In genomic region chr19:4186087-4186993, GRCh38 we compare ENCODE assay signal across 8 cellular contexts. TPM values are rescaled to one million over a fixed set of nuclear protein-coding genes. Genes with fewer than 3 reads are reported as not detected.
DNase-seq lines count a peak whose midpoint lies in the region; ATAC-seq and TF ChIP-seq lines count a peak whose summit lies in the region.

No MANE protein-coding gene starts in this region.

- peak overlapping the region; percentile 43; the same call in 1 of the 2 replicates for H3K9ac ChIP-seq in GM23248

- no peak overlapping the region for H3K4me3 Mint-ChIP-seq in activated CD4-positive, alpha-beta T cell treated with anti-CD3 and anti-CD28 coated beads, Interleukin-2, amount 10 ng/mL, durations not matched to agents 7 days and 5 days

- TF ChIP-seq CTCF in AG04449 (IDR thresholded peaks at IDR 0.05; ENCODE audit: insufficient read depth, low read length, missing control alignments), result peak; percentile 85

- H2AFZ ChIP-seq in GM23248, result peak overlapping the region; percentile 75; the same call in 1 of the 2 replicates

- H3K9me3 Mint-ChIP-seq in activated CD4-positive, alpha-beta T cell treated with anti-CD3 and anti-CD28 coated beads, Interleukin-2, amount 10 ng/mL, durations not matched to agents 7 days and 5 days, result no peaks in the 10 kb centered on the region

- DNase-seq in AG04449 (ENCODE audit: low read depth, low spot score) (no peak), GM23248 (peak; percentile 70), NCI-H526 (lab: John Stamatoyannopoulos, UW) (peak; percentile 34 to 76), dermis blood vessel endothelial cell (peak; percentile 83), medulla oblongata (ENCODE audit: extremely low spot score) (peak; percentile 63)
- peak; percentile 88 for DNase-seq in activated CD4-positive, alpha-beta T cell treated with anti-CD3 and anti-CD28 coated beads, Interleukin-2, amount 10 ng/mL, durations not matched to agents 7 days and 5 days
- DNase-seq in stimulated activated CD8-positive, alpha-beta memory T cell treated with anti-CD3 and anti-CD28 coated beads, Interleukin-15, amount 100 ng/mL, for 24 hours (ENCODE audit: low read depth), result peak; percentile 62

- no peak for ATAC-seq in HG02759 (IDR thresholded peaks at IDR 0.05; ENCODE audit: unreplicated experiment)

- peaks cover 9% of the 10 kb centered on the region for H3K79me2 ChIP-seq in GM23248 (ENCODE audit: insufficient read depth)

- H3K4me1 ChIP-seq in GM23248 (ENCODE audit: insufficient read depth), result peaks cover 3% of the 10 kb centered on the region; the same call in 1 of the 2 replicates

- no peak overlapping the region for H3K27ac Mint-ChIP-seq in activated CD4-positive, alpha-beta T cell treated with anti-CD3 and anti-CD28 coated beads, Interleukin-2, amount 10 ng/mL, durations not matched to agents 7 days and 5 days

- H4K20me1 ChIP-seq in GM23248 (ENCODE audit: insufficient read depth), result no peaks in the 10 kb centered on the region

- no peak overlapping the region for H3K27ac ChIP-seq in GM23248

- no peaks in the 10 kb centered on the region for H3K36me3 ChIP-seq in GM23248 (ENCODE audit: low read depth)

- H3K4me1 Mint-ChIP-seq in activated CD4-positive, alpha-beta T cell treated with anti-CD3 and anti-CD28 coated beads, Interleukin-2, amount 10 ng/mL, durations not matched to agents 7 days and 5 days, result peaks cover 20% of the 10 kb centered on the region

- no peaks in the 10 kb centered on the region for H3K9me3 ChIP-seq in GM23248 (ENCODE audit: low read depth)

- 31 to 37% methylated on average over 21 to 22 of the region's 22 CpGs for WGBS in GM23248 (ENCODE audit: low coverage in 1 of 2, low lambda C conversion rate in 2 of 2, missing lambda C conversion rate in 2 of 2), 2 experiments

- H3K9me2 ChIP-seq in GM23248 (ENCODE audit: insufficient read depth), result no peaks in the 10 kb centered on the region

- H3K4me2 ChIP-seq in GM23248 (ENCODE audit: unreplicated experiment), result no peak overlapping the region

- in situ Hi-C loops in GM23248 (cut with MboI), result no loop called here

- H3F3A ChIP-seq in GM23248 (ENCODE audit: insufficient read depth), result no peaks in the 10 kb centered on the region

- H3K4me3 ChIP-seq in AG04449 (ENCODE audit: low read depth, low read length) (no peak overlapping the region), GM23248 (no peak overlapping the region)

- POLR2A ChIA-PET in AG04449 (lab: Yijun Ruan, JAX), result no interaction called here
- POLR2A ChIA-PET in activated CD4-positive, alpha-beta T cell treated with anti-CD3 and anti-CD28 coated beads, Interleukin-2, amount 10 ng/mL, durations not matched to agents 7 days and 5 days (lab: Charles Lee), result no interaction called here

- H3K36me3 Mint-ChIP-seq in activated CD4-positive, alpha-beta T cell treated with anti-CD3 and anti-CD28 coated beads, Interleukin-2, amount 10 ng/mL, durations not matched to agents 7 days and 5 days (ENCODE audit: low read depth), result peaks cover 4% of the 10 kb centered on the region

- CTCF ChIA-PET in AG04449 (lab: Yijun Ruan, JAX), result interaction anchor here (1.0 to 5.0 kb wide), 9 partner anchors 9 to 201 kb away, joined by 3 to 37 read pairs (median 4); no protein-coding TSS in a partner anchor
- CTCF ChIA-PET in activated CD4-positive, alpha-beta T cell treated with anti-CD3 and anti-CD28 coated beads, Interleukin-2, amount 10 ng/mL, durations not matched to agents 7 days and 5 days (lab: Charles Lee), result interaction anchor here (0.7 to 1.2 kb wide), 5 partner anchors 10 to 190 kb away, joined by 3 read pairs; no protein-coding TSS in a partner anchor

- no peaks in the 10 kb centered on the region for H3K27me3 ChIP-seq in GM23248 (replicated peaks; ENCODE audit: insufficient read depth)

- no peaks in the 10 kb centered on the region for H3K27me3 Mint-ChIP-seq in activated CD4-positive, alpha-beta T cell treated with anti-CD3 and anti-CD28 coated beads, Interleukin-2, amount 10 ng/mL, durations not matched to agents 7 days and 5 days

RNA-seq across cellular contexts. Expression of gene ANKRD24, which starts 3.9 kb away (rescaled TPM):
- total RNA-seq in GM23248 (2014; rRNA removed; shearing (Covaris generic)), result 0.54 and 3.3 TPM in 2 replicates
- polyA plus RNA-seq in GM23248 (2016; fragmentation: Nextera tagmentation; extraction: Ambion mirVana), result 0.14 and 0.46 TPM in 2 replicates
- total RNA-seq in activated CD4-positive, alpha-beta T cell treated with anti-CD3 and anti-CD28 coated beads, Interleukin-2, amount 10 ng/mL, durations not matched to agents 7 days and 5 days, result under 1 TPM; 0.60 to 0.72 TPM
- total RNA-seq in dermis blood vessel endothelial cell, result 0.42 and 0.68 TPM in 2 replicates

RNA-seq across cellular contexts. Expression of gene SIRT6, which starts 4.0 kb away (rescaled TPM):
- total RNA-seq in GM23248 (2014; rRNA removed; shearing (Covaris generic)), result 12.0 and 14.4 TPM in 2 replicates
- 19.6 and 20.0 TPM in 2 replicates for polyA plus RNA-seq in GM23248 (2016; fragmentation: Nextera tagmentation; extraction: Ambion mirVana)
- 10 to 100 TPM; 31.3 to 35.2 TPM for total RNA-seq in activated CD4-positive, alpha-beta T cell treated with anti-CD3 and anti-CD28 coated beads, Interleukin-2, amount 10 ng/mL, durations not matched to agents 7 days and 5 days
- 14.0 and 23.1 TPM in 2 replicates for total RNA-seq in dermis blood vessel endothelial cell

RNA-seq across cellular contexts. Expression of gene CREB3L3, which starts 32.9 kb away (rescaled TPM):
- total RNA-seq in GM23248 (2014; rRNA removed; shearing (Covaris generic)), result not detected in 2 replicates
- not detected in 2 replicates for polyA plus RNA-seq in GM23248 (2016; fragmentation: Nextera tagmentation; extraction: Ambion mirVana)
- total RNA-seq in activated CD4-positive, alpha-beta T cell treated with anti-CD3 and anti-CD28 coated beads, Interleukin-2, amount 10 ng/mL, durations not matched to agents 7 days and 5 days, result under 1 TPM in 1 of 2 experiments, not detected in 1; 0.07 TPM
- not detected in 2 replicates for total RNA-seq in dermis blood vessel endothelial cell

RNA-seq across cellular contexts. Expression of gene EBI3, which starts 43.0 kb away (rescaled TPM):
- 0.76 TPM in 1 of 2 replicates, not detected in the other for total RNA-seq in GM23248 (2014; rRNA removed; shearing (Covaris generic))
- polyA plus RNA-seq in GM23248 (2016; fragmentation: Nextera tagmentation; extraction: Ambion mirVana), result 0.56 and 1.1 TPM in 2 replicates
- total RNA-seq in activated CD4-positive, alpha-beta T cell treated with anti-CD3 and anti-CD28 coated beads, Interleukin-2, amount 10 ng/mL, durations not matched to agents 7 days and 5 days, result 1 to 10 TPM in 1 of 2 experiments, under 1 TPM in 1; 0.27 to 1.2 TPM
- 0.47 and 3.1 TPM in 2 replicates for total RNA-seq in dermis blood vessel endothelial cell
